Comparison of ENCODE assay signal across 19 cellular contexts in the genomic region with DNA sequence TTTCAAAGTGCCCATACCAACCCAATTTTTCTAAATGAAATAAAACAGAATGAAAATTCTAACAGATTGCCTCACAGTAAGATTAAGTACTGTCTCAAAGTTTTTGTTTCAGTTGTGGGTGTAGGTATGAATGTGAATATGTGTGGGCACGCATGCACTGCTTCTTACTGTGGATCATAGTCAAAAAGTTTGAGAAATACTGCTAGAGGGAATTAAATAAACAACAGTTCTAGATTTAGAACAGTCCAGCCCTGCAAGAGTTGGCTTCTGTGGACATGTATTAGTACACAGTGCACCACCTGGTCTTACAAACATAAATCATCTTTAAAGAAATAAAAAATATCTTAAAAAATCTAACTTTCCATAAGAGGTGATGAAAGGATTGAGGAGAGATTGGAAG. TPM values are rescaled to one million over a fixed set of nuclear protein-coding genes. Genes with fewer than 3 reads are reported as not detected.
A peak's percentile ranks its signal among the peaks of the same experiment; 100 is the strongest.
DNase-seq lines count a peak whose midpoint lies in the region; ATAC-seq and TF ChIP-seq lines count a peak whose summit lies in the region.
"Had no signal": no experiment of that assay in that cellular context is flagged by ENCODE, and none has a peak within 500 bp of the region (broad histone marks: within the 10 kb centered on the region; RNA-seq: fewer than 3 reads in every experiment).

No MANE protein-coding gene starts in this region.

- H3K4me3 Mint-ChIP-seq in activated naive CD8-positive, alpha-beta T cell treated with anti-CD3 and anti-CD28 coated beads, Interleukin-2, amount 50 U/mL, for 24 hours: peak overlapping the region; percentile 14
- no peak overlapping the region for H3K4me3 Mint-ChIP-seq in activated naive CD8-positive, alpha-beta T cell treated with anti-CD3 and anti-CD28 coated beads for 36 hours
- H3K4me3 Mint-ChIP-seq in activated T-helper 17 cell treated with anti-CD3 and anti-CD28 coated beads, Interleukin-2, amount 50 U/mL, for 72 hours: peak overlapping the region; percentile 46
- H3K4me3 Mint-ChIP-seq: activated CD4-positive, alpha-beta T cell treated with anti-CD3 and anti-CD28 coated beads, Interleukin-2, amount 10 ng/mL, durations not matched to agents 24 days and 14 days; activated T-helper 1 cell treated with anti-CD3 and anti-CD28 coated beads, Interleukin-12 subunit alpha, Interleukin-12 subunit beta, Interleukin-2, Interleukin-4 antibody, amounts not matched to agents 30 ng/mL and 10 ng/mL and 1 ng/mL, durations not matched to agents 14 hours and 24 hours and 36 hours; GM23338 had no signal

- 15% methylated on average over 1 of the region's 1 CpG for WGBS in right lobe of liver (ENCODE audit: insufficient coverage, low coverage, low lambda C conversion rate, missing lambda C conversion rate)

- intact Hi-C loops in right lobe of liver (cut with DNase I): no loop called here

- peak overlapping the region in 1 of 3 donors; percentile 15 for H3K4me3 ChIP-seq in right lobe of liver
- H3K4me3 ChIP-seq: adrenal gland, GM23338, suprapubic skin had no signal

- no peaks in the 10 kb centered on the region for H3K36me3 ChIP-seq in right lobe of liver
- H3K36me3 ChIP-seq: adrenal gland, suprapubic skin had no signal

- ATAC-seq in activated naive CD8-positive, alpha-beta T cell treated with anti-CD3 and anti-CD28 coated beads, Interleukin-2, amount 50 U/mL, for 24 hours: no peak
- ATAC-seq in activated T-helper 17 cell treated with anti-CD3 and anti-CD28 coated beads, Interleukin-2, amount 50 U/mL, for 72 hours (replicated peaks): peak; percentile 76
- ATAC-seq in right lobe of liver (peak; percentile 75 to 87 (median 80)), GM21515 (IDR thresholded peaks at IDR 0.05; ENCODE audit: unreplicated experiment) (no peak), HG03175 (IDR thresholded peaks at IDR 0.05; ENCODE audit: unreplicated experiment) (no peak)
- ATAC-seq: GM23338 had no signal

- no peak for TF ChIP-seq POLR2A in right lobe of liver (IDR thresholded peaks at IDR 0.05)

- peaks cover 0 to 47% (median 16%) of the 10 kb centered on the region in 4 donors for H3K4me1 ChIP-seq in right lobe of liver

- TF ChIP-seq CTCF in right lobe of liver (IDR thresholded peaks at IDR 0.05): no peak

- no peaks in the 10 kb centered on the region for H3K27me3 Mint-ChIP-seq in activated naive CD8-positive, alpha-beta T cell treated with anti-CD3 and anti-CD28 coated beads, Interleukin-2, amount 50 U/mL, for 24 hours
- H3K27me3 Mint-ChIP-seq in activated naive CD8-positive, alpha-beta T cell treated with anti-CD3 and anti-CD28 coated beads for 36 hours: no peaks in the 10 kb centered on the region
- no peaks in the 10 kb centered on the region for H3K27me3 Mint-ChIP-seq in activated T-helper 17 cell treated with anti-CD3 and anti-CD28 coated beads, Interleukin-2, amount 50 U/mL, for 72 hours
- H3K27me3 Mint-ChIP-seq: activated CD4-positive, alpha-beta T cell treated with anti-CD3 and anti-CD28 coated beads, Interleukin-2, amount 10 ng/mL, durations not matched to agents 24 days and 14 days; progenitor cell of endocrine pancreas had no signal

- H3K27ac Mint-ChIP-seq in activated naive CD8-positive, alpha-beta T cell treated with anti-CD3 and anti-CD28 coated beads, Interleukin-2, amount 50 U/mL, for 24 hours: no peak overlapping the region
- H3K27ac Mint-ChIP-seq in activated naive CD8-positive, alpha-beta T cell treated with anti-CD3 and anti-CD28 coated beads for 36 hours: no peak overlapping the region
- H3K27ac Mint-ChIP-seq in activated T-helper 17 cell treated with anti-CD3 and anti-CD28 coated beads, Interleukin-2, amount 50 U/mL, for 72 hours: peak overlapping the region; percentile 23
- H3K27ac Mint-ChIP-seq: activated CD4-positive, alpha-beta T cell treated with anti-CD3 and anti-CD28 coated beads, Interleukin-2, amount 10 ng/mL, durations not matched to agents 24 days and 14 days; activated T-helper 1 cell treated with anti-CD3 and anti-CD28 coated beads, Interleukin-12 subunit alpha, Interleukin-12 subunit beta, Interleukin-2, Interleukin-4 antibody, amounts not matched to agents 30 ng/mL and 10 ng/mL and 1 ng/mL, durations not matched to agents 14 hours and 24 hours and 36 hours; GM23338; progenitor cell of endocrine pancreas had no signal

- H3K9me3 ChIP-seq in right lobe of liver: no peaks in the 10 kb centered on the region
- H3K9me3 ChIP-seq: adrenal gland, suprapubic skin had no signal

- DNase-seq in activated naive CD8-positive, alpha-beta T cell treated with anti-CD3 and anti-CD28 coated beads, Interleukin-2, amount 50 U/mL, for 24 hours: no peak
- DNase-seq in activated naive CD8-positive, alpha-beta T cell treated with anti-CD3 and anti-CD28 coated beads for 36 hours: no peak
- peak in 1 of 3 donors; percentile 54 for DNase-seq in right lobe of liver
- DNase-seq in cerebellar nuclear complex (lab: John Stamatoyannopoulos, UW): no peak
- DNase-seq: activated CD4-positive, alpha-beta T cell treated with anti-CD3 and anti-CD28 coated beads, Interleukin-2, amount 10 ng/mL, durations not matched to agents 24 days and 14 days; adrenal gland; COR-L47; NCI-H1105 treated with DMSO at 0.1 percent for 48 hours; NCI-H510A treated with DMSO at 0.1 percent for 48 hours; small intestine; stimulated activated CD4-positive, alpha-beta T cell treated with anti-CD3 and anti-CD28 coated beads, Interleukin-4, amount 100 ng/mL, for 24 hours had no signal

- peak overlapping the region; percentile 8 to 84 (median 64) for H3K27ac ChIP-seq in right lobe of liver
- H3K27ac ChIP-seq: adrenal gland, epithelial cell of prostate, suprapubic skin had no signal

- no peaks in the 10 kb centered on the region for H3K36me3 Mint-ChIP-seq in activated naive CD8-positive, alpha-beta T cell treated with anti-CD3 and anti-CD28 coated beads, Interleukin-2, amount 50 U/mL, for 24 hours (ENCODE audit: low read depth)
- peaks cover 10% of the 10 kb centered on the region for H3K36me3 Mint-ChIP-seq in activated naive CD8-positive, alpha-beta T cell treated with anti-CD3 and anti-CD28 coated beads for 36 hours
- no peaks in the 10 kb centered on the region for H3K36me3 Mint-ChIP-seq in activated T-helper 17 cell treated with anti-CD3 and anti-CD28 coated beads, Interleukin-2, amount 50 U/mL, for 72 hours (ENCODE audit: low read depth)

- H3K9me3 Mint-ChIP-seq in activated naive CD8-positive, alpha-beta T cell treated with anti-CD3 and anti-CD28 coated beads, Interleukin-2, amount 50 U/mL, for 24 hours: no peaks in the 10 kb centered on the region
- peaks cover 4% of the 10 kb centered on the region for H3K9me3 Mint-ChIP-seq in activated naive CD8-positive, alpha-beta T cell treated with anti-CD3 and anti-CD28 coated beads for 36 hours
- H3K9me3 Mint-ChIP-seq in activated T-helper 17 cell treated with anti-CD3 and anti-CD28 coated beads, Interleukin-2, amount 50 U/mL, for 72 hours: no peaks in the 10 kb centered on the region
- H3K9me3 Mint-ChIP-seq: activated CD4-positive, alpha-beta T cell treated with anti-CD3 and anti-CD28 coated beads, Interleukin-2, amount 10 ng/mL, durations not matched to agents 24 days and 14 days; activated T-helper 1 cell treated with anti-CD3 and anti-CD28 coated beads, Interleukin-12 subunit alpha, Interleukin-12 subunit beta, Interleukin-2, Interleukin-4 antibody, amounts not matched to agents 30 ng/mL and 10 ng/mL and 1 ng/mL, durations not matched to agents 14 hours and 24 hours and 36 hours; GM23338 had no signal

- H3K27me3 ChIP-seq in right lobe of liver: no peaks in the 10 kb centered on the region
- H3K27me3 ChIP-seq: adrenal gland, suprapubic skin had no signal

- H3K4me1 Mint-ChIP-seq in activated naive CD8-positive, alpha-beta T cell treated with anti-CD3 and anti-CD28 coated beads, Interleukin-2, amount 50 U/mL, for 24 hours: peaks cover 50% of the 10 kb centered on the region
- H3K4me1 Mint-ChIP-seq in activated naive CD8-positive, alpha-beta T cell treated with anti-CD3 and anti-CD28 coated beads for 36 hours: peaks cover 49% of the 10 kb centered on the region
- peaks cover 15% of the 10 kb centered on the region for H3K4me1 Mint-ChIP-seq in activated T-helper 17 cell treated with anti-CD3 and anti-CD28 coated beads, Interleukin-2, amount 50 U/mL, for 72 hours

RNA-seq across cellular contexts. Expression of gene ZNF652, which starts 8.4 kb away (rescaled TPM):
- total RNA-seq in activated naive CD8-positive, alpha-beta T cell treated with anti-CD3 and anti-CD28 coated beads for 36 hours: 1 to 10 TPM; 5.3 to 5.5 TPM
- 10 to 100 TPM; 10.7 to 13.1 TPM for total RNA-seq in activated T-helper 17 cell treated with anti-CD3 and anti-CD28 coated beads, Interleukin-2, amount 50 U/mL, for 72 hours
- total RNA-seq in right lobe of liver: 10 to 100 TPM; 16.9 to 36.8 (median 24.3) TPM

Comparison
In these comparisons a context has a peak if more than half of its experiments do, and no peak if none do; other contexts are left out.
1. ATAC-seq: peak in activated T-helper 17 cell treated with anti-CD3 and anti-CD28 coated beads, Interleukin-2, amount 50 U/mL, for 72 hours (single experiment) and right lobe of liver (4 of 4); none in activated naive CD8-positive, alpha-beta T cell treated with anti-CD3 and anti-CD28 coated beads, Interleukin-2, amount 50 U/mL, for 24 hours (single experiment), GM21515 (single experiment) and HG03175 (single experiment).